In genomic region chr11:103920449-103920848, GRCh38 we compare ENCODE assay signal across 11 cellular contexts.
DNase-seq lines count a peak whose midpoint lies in the region; ATAC-seq and TF ChIP-seq lines count a peak whose summit lies in the region.
"Had no signal": no experiment of that assay in that cellular context is flagged by ENCODE, and none has a peak within 500 bp of the region (broad histone marks: within the 10 kb centered on the region; RNA-seq: fewer than 3 reads in every experiment).

No MANE protein-coding gene starts in this region.

- H2AFZ ChIP-seq in SU-DHL-6 (ENCODE audit: low read depth, low read length, severe bottlenecking): peak overlapping the region; percentile 2

- no peaks in the 10 kb centered on the region for H3K9me3 ChIP-seq in AG04450 (ENCODE audit: control insufficient read depth, insufficient read depth, low read length)
- H3K9me3 ChIP-seq in SU-DHL-6 (ENCODE audit: insufficient read depth, low read length): no peaks in the 10 kb centered on the region
- H3K9me3 ChIP-seq: neutrophil had no signal

- H3K27me3 ChIP-seq in AG04450 (ENCODE audit: control insufficient read depth, insufficient read depth, low read length) (no peaks in the 10 kb centered on the region), SU-DHL-6 (ENCODE audit: low read length) (no peaks in the 10 kb centered on the region)
- H3K27me3 ChIP-seq: neutrophil had no signal

- no peak overlapping the region for H3K4me3 Mint-ChIP-seq in activated naive CD8-positive, alpha-beta T cell treated with anti-CD3 and anti-CD28 coated beads, Interleukin-2, amount 50 U/mL, for 24 hours

- peaks cover under 1% of the 10 kb centered on the region for H3K9me3 Mint-ChIP-seq in activated naive CD8-positive, alpha-beta T cell treated with anti-CD3 and anti-CD28 coated beads, Interleukin-2, amount 50 U/mL, for 24 hours

- DNase-seq in AG04450 (ENCODE audit: low read depth, low spot score) (peak; percentile 34), iPS-NIHi7 (ENCODE audit: extremely low spot score) (no peak), T-helper 2 cell (no peak)
- no peak for DNase-seq in activated CD8-positive, alpha-beta memory T cell treated with anti-CD3 and anti-CD28 coated beads for 24 hours
- DNase-seq in activated naive CD8-positive, alpha-beta T cell treated with anti-CD3 and anti-CD28 coated beads, Interleukin-2, amount 50 U/mL, for 24 hours: no peak
- DNase-seq: NCI-H1694 treated with DMSO at 0.1 percent for 48 hours had no signal

- ATAC-seq in GM19455 (IDR thresholded peaks at IDR 0.05; ENCODE audit: unreplicated experiment) (peak; percentile 56), HG02938 (IDR thresholded peaks at IDR 0.05; ENCODE audit: unreplicated experiment) (peak; percentile 66)
- ATAC-seq in activated naive CD8-positive, alpha-beta T cell treated with anti-CD3 and anti-CD28 coated beads, Interleukin-2, amount 50 U/mL, for 24 hours: no peak
- ATAC-seq: Panc1 had no signal

- no peaks in the 10 kb centered on the region for H3K36me3 Mint-ChIP-seq in activated naive CD8-positive, alpha-beta T cell treated with anti-CD3 and anti-CD28 coated beads, Interleukin-2, amount 50 U/mL, for 24 hours (ENCODE audit: low read depth)

- POLR2A ChIA-PET in AG04450 (lab: Yijun Ruan, JAX): no interaction called here

- no peaks in the 10 kb centered on the region for H3K27me3 Mint-ChIP-seq in activated naive CD8-positive, alpha-beta T cell treated with anti-CD3 and anti-CD28 coated beads, Interleukin-2, amount 50 U/mL, for 24 hours

- peaks cover 2% of the 10 kb centered on the region for H3K4me1 Mint-ChIP-seq in activated naive CD8-positive, alpha-beta T cell treated with anti-CD3 and anti-CD28 coated beads, Interleukin-2, amount 50 U/mL, for 24 hours

- TF ChIP-seq CTCF in AG04450 (IDR thresholded peaks at IDR 0.05; ENCODE audit: low read depth, low read length): no peak
- no peak for TF ChIP-seq CTCF in SU-DHL-6 (IDR thresholded peaks at IDR 0.05; ENCODE audit: insufficient read depth, low read length, poor library complexity, severe bottlenecking)

- H3K9me2 ChIP-seq in SU-DHL-6 (replicated peaks; ENCODE audit: insufficient read depth, low read length): no peaks in the 10 kb centered on the region

- H3K9ac ChIP-seq in SU-DHL-6 (ENCODE audit: low read length): peak overlapping the region; percentile 1; the same call in 1 of the 2 replicates

- no peak overlapping the region for H3K27ac Mint-ChIP-seq in activated naive CD8-positive, alpha-beta T cell treated with anti-CD3 and anti-CD28 coated beads, Interleukin-2, amount 50 U/mL, for 24 hours

- no peak overlapping the region for H3K4me3 ChIP-seq in AG04450 (ENCODE audit: low read depth, low read length)
- H3K4me3 ChIP-seq in SU-DHL-6 (ENCODE audit: insufficient read depth, low read length, poor library complexity, severe bottlenecking): no peak overlapping the region

- peak overlapping the region; percentile 16 for H3K4me2 ChIP-seq in SU-DHL-6 (ENCODE audit: low read depth, low read length, poor library complexity, severe bottlenecking)

- H3K79me2 ChIP-seq in SU-DHL-6 (ENCODE audit: insufficient read depth, low read length): no peaks in the 10 kb centered on the region

- no peaks in the 10 kb centered on the region for H4K20me1 ChIP-seq in SU-DHL-6 (ENCODE audit: low read depth, low read length)

- H3K36me3 ChIP-seq in SU-DHL-6 (ENCODE audit: low read length): peaks cover 2% of the 10 kb centered on the region; the same call in 1 of the 2 replicates
- H3K36me3 ChIP-seq: neutrophil had no signal

- CTCF ChIA-PET in AG04450 (lab: Charles Lee): no interaction called here

- H3K27ac ChIP-seq in AG04450 (ENCODE audit: low read depth, low read length) (no peak overlapping the region), SU-DHL-6 (ENCODE audit: low read depth, low read length) (peak overlapping the region; percentile 45)
- H3K27ac ChIP-seq: neutrophil had no signal

- 0 out of 2 replicates have a peak, but pooled peaks cover 2% of the 10 kb centered on the region for H3F3A ChIP-seq in SU-DHL-6 (ENCODE audit: insufficient read depth)
